Comparison of ENCODE assay signal across 1 cellular context in the genomic region with DNA sequence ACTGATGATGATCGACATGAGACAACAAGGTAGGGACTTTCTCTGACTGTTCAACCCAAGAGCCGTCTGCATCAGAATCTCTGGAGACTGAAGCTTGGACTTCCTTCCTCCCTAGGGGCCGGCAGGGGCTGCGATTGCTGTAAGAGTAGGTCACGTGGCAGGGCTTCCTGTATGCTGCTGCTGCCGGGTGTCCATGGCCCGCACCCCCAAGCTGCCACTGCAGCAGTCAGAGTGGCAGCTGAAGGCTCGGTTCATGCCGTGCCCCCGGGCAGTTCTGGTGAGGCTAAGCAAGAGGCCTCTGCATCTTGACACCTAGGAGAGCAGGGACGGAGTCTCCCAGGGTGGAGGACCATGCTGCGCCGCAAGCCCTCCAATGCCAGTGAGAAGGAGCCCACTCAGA.
TF ChIP-seq lines count a peak whose summit lies in the region.

A gene (plus strand): TSS at position 203 of the 400 bp plus-strand sequence. CDS start 149 bp downstream, at position 352.

TF ChIP-seq in GM23338, 12 proteins besides CTCF, POLR2A, EP300 and RAD21 (continued from another document):
- TF ChIP-seq, protein P1, sequence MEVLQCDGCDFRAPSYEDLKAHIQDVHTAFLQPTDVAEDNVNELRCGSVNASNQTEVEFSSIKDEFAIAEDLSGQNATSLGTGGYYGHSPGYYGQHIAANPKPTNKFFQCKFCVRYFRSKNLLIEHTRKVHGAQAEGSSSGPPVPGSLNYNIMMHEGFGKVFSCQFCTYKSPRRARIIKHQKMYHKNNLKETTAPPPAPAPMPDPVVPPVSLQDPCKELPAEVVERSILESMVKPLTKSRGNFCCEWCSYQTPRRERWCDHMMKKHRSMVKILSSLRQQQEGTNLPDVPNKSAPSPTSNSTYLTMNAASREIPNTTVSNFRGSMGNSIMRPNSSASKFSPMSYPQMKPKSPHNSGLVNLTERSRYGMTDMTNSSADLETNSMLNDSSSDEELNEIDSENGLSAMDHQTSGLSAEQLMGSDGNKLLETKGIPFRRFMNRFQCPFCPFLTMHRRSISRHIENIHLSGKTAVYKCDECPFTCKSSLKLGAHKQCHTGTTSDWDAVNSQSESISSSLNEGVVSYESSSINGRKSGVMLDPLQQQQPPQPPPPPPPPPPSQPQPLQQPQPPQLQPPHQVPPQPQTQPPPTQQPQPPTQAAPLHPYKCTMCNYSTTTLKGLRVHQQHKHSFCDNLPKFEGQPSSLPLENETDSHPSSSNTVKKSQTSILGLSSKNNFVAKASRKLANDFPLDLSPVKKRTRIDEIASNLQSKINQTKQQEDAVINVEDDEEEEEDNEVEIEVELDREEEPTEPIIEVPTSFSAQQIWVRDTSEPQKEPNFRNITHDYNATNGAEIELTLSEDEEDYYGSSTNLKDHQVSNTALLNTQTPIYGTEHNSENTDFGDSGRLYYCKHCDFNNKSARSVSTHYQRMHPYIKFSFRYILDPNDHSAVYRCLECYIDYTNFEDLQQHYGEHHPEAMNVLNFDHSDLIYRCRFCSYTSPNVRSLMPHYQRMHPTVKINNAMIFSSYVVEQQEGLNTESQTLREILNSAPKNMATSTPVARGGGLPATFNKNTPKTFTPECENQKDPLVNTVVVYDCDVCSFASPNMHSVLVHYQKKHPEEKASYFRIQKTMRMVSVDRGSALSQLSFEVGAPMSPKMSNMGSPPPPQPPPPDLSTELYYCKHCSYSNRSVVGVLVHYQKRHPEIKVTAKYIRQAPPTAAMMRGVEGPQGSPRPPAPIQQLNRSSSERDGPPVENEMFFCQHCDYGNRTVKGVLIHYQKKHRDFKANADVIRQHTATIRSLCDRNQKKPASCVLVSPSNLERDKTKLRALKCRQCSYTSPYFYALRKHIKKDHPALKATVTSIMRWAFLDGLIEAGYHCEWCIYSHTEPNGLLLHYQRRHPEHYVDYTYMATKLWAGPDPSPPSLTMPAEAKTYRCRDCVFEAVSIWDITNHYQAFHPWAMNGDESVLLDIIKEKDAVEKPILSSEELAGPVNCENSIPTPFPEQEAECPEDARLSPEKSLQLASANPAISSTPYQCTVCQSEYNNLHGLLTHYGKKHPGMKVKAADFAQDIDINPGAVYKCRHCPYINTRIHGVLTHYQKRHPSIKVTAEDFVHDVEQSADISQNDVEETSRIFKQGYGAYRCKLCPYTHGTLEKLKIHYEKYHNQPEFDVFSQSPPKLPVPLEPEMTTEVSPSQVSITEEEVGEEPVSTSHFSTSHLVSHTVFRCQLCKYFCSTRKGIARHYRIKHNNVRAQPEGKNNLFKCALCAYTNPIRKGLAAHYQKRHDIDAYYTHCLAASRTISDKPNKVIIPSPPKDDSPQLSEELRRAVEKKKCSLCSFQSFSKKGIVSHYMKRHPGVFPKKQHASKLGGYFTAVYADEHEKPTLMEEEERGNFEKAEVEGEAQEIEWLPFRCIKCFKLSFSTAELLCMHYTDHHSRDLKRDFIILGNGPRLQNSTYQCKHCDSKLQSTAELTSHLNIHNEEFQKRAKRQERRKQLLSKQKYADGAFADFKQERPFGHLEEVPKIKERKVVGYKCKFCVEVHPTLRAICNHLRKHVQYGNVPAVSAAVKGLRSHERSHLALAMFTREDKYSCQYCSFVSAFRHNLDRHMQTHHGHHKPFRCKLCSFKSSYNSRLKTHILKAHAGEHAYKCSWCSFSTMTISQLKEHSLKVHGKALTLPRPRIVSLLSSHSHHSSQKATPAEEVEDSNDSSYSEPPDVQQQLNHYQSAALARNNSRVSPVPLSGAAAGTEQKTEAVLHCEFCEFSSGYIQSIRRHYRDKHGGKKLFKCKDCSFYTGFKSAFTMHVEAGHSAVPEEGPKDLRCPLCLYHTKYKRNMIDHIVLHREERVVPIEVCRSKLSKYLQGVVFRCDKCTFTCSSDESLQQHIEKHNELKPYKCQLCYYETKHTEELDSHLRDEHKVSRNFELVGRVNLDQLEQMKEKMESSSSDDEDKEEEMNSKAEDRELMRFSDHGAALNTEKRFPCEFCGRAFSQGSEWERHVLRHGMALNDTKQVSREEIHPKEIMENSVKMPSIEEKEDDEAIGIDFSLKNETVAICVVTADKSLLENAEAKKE (CRISPR knock-in tag; IDR thresholded peaks at IDR 0.05) = no peak
- TF ChIP-seq POLR2AphosphoS5 (IDR thresholded peaks at IDR 0.05; ENCODE audit: low read depth) = no peak
- TF ChIP-seq NANOG (IDR thresholded peaks at IDR 0.05; ENCODE audit: borderline replicate concordance) = no peak
